28 cellular contexts compared by ENCODE assay signal in genomic region chr2:240327566-240327965, GRCh38.
DNase-seq lines count a peak whose midpoint lies in the region; ATAC-seq, FAIRE-seq and TF ChIP-seq lines count a peak whose summit lies in the region.
"Had no signal": no experiment of that assay in that cellular context is flagged by ENCODE, and none has a peak within 500 bp of the region (broad histone marks: within the 10 kb centered on the region; RNA-seq: fewer than 3 reads in every experiment).

No MANE protein-coding gene starts in this region.

- H3K36me3 Mint-ChIP-seq in neural progenitor cell, result no peaks in the 10 kb centered on the region
- H3K36me3 Mint-ChIP-seq in type B pancreatic cell, result no peaks in the 10 kb centered on the region

- no peak overlapping the region for H2BK5ac ChIP-seq in H1 (ENCODE audit: low read depth, low read length)

- no peak for FAIRE-seq in H1 (lab: Jason Lieb, UNC)
- FAIRE-seq: A204.1, GM18507, H54 had no signal

- H4K20me1 ChIP-seq in H1 (replicated peaks in 1 of 2; ENCODE audit: control insufficient read depth in 1 of 2, insufficient read depth in 2 of 2, low read length in 2 of 2), result no peaks in the 10 kb centered on the region
- H4K20me1 ChIP-seq in neural progenitor cell (ENCODE audit: low read depth), result no peaks in the 10 kb centered on the region
- H4K20me1 ChIP-seq: BLaER1 treated with 17β-estradiol and CSF1 and Interleukin-3, amounts not matched to agents 10 nM and 100 nM had no signal

- intact Hi-C loops in cardiac septum (cut with DNase I) (no loop called here), left ventricle myocardium superior (cut with micrococcal nuclease) (no loop called here)

- ATAC-seq in left ventricle myocardium superior (no peak), GM21786 (IDR thresholded peaks at IDR 0.05; ENCODE audit: unreplicated experiment) (no peak), GM18870 (IDR thresholded peaks at IDR 0.05; ENCODE audit: unreplicated experiment) (no peak)
- ATAC-seq: Right ventricle myocardium inferior, SK-N-SH treated with all-trans-retinoic acid at 6 μM for 48 hours had no signal

- H3K4me3 ChIP-seq in H1 (ENCODE audit: extremely low read depth in 1 of 4, insufficient read depth in 2 of 4, low read depth in 3 of 4, low read length in 4 of 4) (no peak overlapping the region), neural progenitor cell (no peak overlapping the region)
- H3K4me3 ChIP-seq: BLaER1 treated with 17β-estradiol and CSF1 and Interleukin-3, amounts not matched to agents 10 nM and 100 nM; PC-9; SJCRH30 had no signal

- no peak overlapping the region for H2AFZ ChIP-seq in H1 (ENCODE audit: low read length)
- no peak overlapping the region for H2AFZ ChIP-seq in neural progenitor cell (replicated peaks)
- H2AFZ ChIP-seq: PC-9 had no signal

- no peaks in the 10 kb centered on the region for H3K23me2 ChIP-seq in H1 (ENCODE audit: low read depth, low read length)

- peaks cover 8% of the 10 kb centered on the region for H3K27me3 Mint-ChIP-seq in neural progenitor cell (ENCODE audit: insufficient read depth, low read depth)
- peaks cover 16% of the 10 kb centered on the region for H3K27me3 Mint-ChIP-seq in type B pancreatic cell

- H3K27ac Mint-ChIP-seq in neural progenitor cell (no peak overlapping the region), type B pancreatic cell (no peak overlapping the region)
- H3K27ac Mint-ChIP-seq: CD4-positive, alpha-beta T cell; IgD-negative memory B cell had no signal

- no peak overlapping the region for H2BK12ac ChIP-seq in H1 (ENCODE audit: low read depth, low read length)

- WGBS in H1 (ENCODE audit: extremely low coverage in 1 of 2, insufficient coverage in 1 of 2, insufficient read length in 1 of 2, insufficient replicate concordance in 2 of 2, low coverage in 1 of 2, low lambda C conversion rate in 2 of 2, missing lambda C conversion rate in 1 of 2), 2 experiments, result 95% methylated on average over 10 of the region's 10 CpGs; no CpG with 5 or more reads in 1 of the 2 experiments

- POLR2A ChIA-PET in H1 (lab: Charles Lee; ENCODE audit: partially characterized antibody), result no interaction called here

- H3F3A ChIP-seq in neural progenitor cell (ENCODE audit: low read depth), result no peaks in the 10 kb centered on the region

- CTCF ChIA-PET in H1 (lab: Charles Lee; ENCODE audit: partially characterized antibody), result no interaction called here

- H2BK120ac ChIP-seq in H1 (replicated peaks; ENCODE audit: low read depth, low read length), result no peak overlapping the region

- no peak for TF ChIP-seq RAD21 in H1 (IDR thresholded peaks at IDR 0.05 in 1 of 2, conservative IDR thresholded peaks at IDR 0.05 in 1 of 2; ENCODE audit: low read depth in 2 of 2, low read length in 2 of 2)

- no peak for TF ChIP-seq POLR2A in H1 (IDR thresholded peaks at IDR 0.05; ENCODE audit: control extremely low read depth in 1 of 2, low read depth in 2 of 2, low read length in 2 of 2)

- no peaks in the 10 kb centered on the region for H3K79me1 ChIP-seq in H1 (ENCODE audit: low read depth, low read length)

- H4K8ac ChIP-seq in H1 (ENCODE audit: extremely low read depth, insufficient read depth, low read length), result no peak overlapping the region; the same call in 1 of the 2 replicates

- H3K23ac ChIP-seq in H1 (ENCODE audit: insufficient read length), result no peak overlapping the region

- no peaks in the 10 kb centered on the region for H3K4me1 ChIP-seq in H1 (replicated peaks in 1 of 4; ENCODE audit: control insufficient read depth in 3 of 4, insufficient read depth in 4 of 4, low read length in 3 of 4)
- peaks cover 20% of the 10 kb centered on the region for H3K4me1 ChIP-seq in neural progenitor cell

- peaks cover 4 to 10% of the 10 kb centered on the region in 2 experiments; a peak in 2 of 4 replicates for H3K9me3 ChIP-seq in H1 (ENCODE audit: insufficient read depth in 2 of 2, low read depth in 1 of 2, low read length in 1 of 2)
- H3K9me3 ChIP-seq in neural progenitor cell (ENCODE audit: low read depth), result no peaks in the 10 kb centered on the region
- H3K9me3 ChIP-seq: SJCRH30 had no signal

- H3K18ac ChIP-seq in H1 (ENCODE audit: extremely low read depth, low read length), result no peak overlapping the region

- no peak overlapping the region for H3K56ac ChIP-seq in H1 (replicated peaks; ENCODE audit: insufficient read length, low read depth, low read length)

- no peak overlapping the region for H2BK15ac ChIP-seq in H1 (ENCODE audit: low read length)

- no peak overlapping the region for H3K14ac ChIP-seq in H1 (ENCODE audit: insufficient read length)

- TF ChIP-seq CTCF in H1 (IDR thresholded peaks at IDR 0.05; ENCODE audit: control extremely low read depth in 1 of 3, insufficient read depth in 1 of 3, low read depth in 1 of 3, low read length in 3 of 3) (no peak), neural progenitor cell (IDR thresholded peaks at IDR 0.05) (no peak), type B pancreatic cell (conservative IDR thresholded peaks at IDR 0.05) (no peak)

- H3K27ac ChIP-seq in H1 (ENCODE audit: low read depth, low read length) (no peak overlapping the region), neural progenitor cell (no peak overlapping the region)
- H3K27ac ChIP-seq: BLaER1 treated with 17β-estradiol and CSF1 and Interleukin-3, amounts not matched to agents 10 nM and 100 nM; HL-60; KMS-11; PC-9; SJCRH30 had no signal

- H3K4me2 ChIP-seq in H1 (ENCODE audit: insufficient read depth in 1 of 2, low read depth in 2 of 2, low read length in 2 of 2), result no peak overlapping the region
- H3K4me2 ChIP-seq in neural progenitor cell, result no peak overlapping the region
- H3K4me2 ChIP-seq: BLaER1 treated with 17β-estradiol and CSF1 and Interleukin-3, amounts not matched to agents 10 nM and 100 nM; KMS-11; PC-9 had no signal

- H3K9ac ChIP-seq in H1 (replicated peaks in 1 of 4; ENCODE audit: extremely low read depth in 1 of 4, low read depth in 3 of 4, low read length in 3 of 4), result no peak overlapping the region
- no peak overlapping the region for H3K9ac ChIP-seq in neural progenitor cell
- H3K9ac ChIP-seq: BLaER1 treated with 17β-estradiol and CSF1 and Interleukin-3, amounts not matched to agents 10 nM and 100 nM; KMS-11 had no signal

- H3K4me3 Mint-ChIP-seq in neural progenitor cell (peak overlapping the region; percentile 18), type B pancreatic cell (no peak overlapping the region)
- H3K4me3 Mint-ChIP-seq: CD4-positive, alpha-beta T cell; IgD-negative memory B cell had no signal

- no peak overlapping the region for H4K5ac ChIP-seq in H1 (ENCODE audit: insufficient read length, low read depth, low read length)

- H3K9me3 Mint-ChIP-seq in neural progenitor cell (peaks cover 2% of the 10 kb centered on the region), type B pancreatic cell (peaks cover 5% of the 10 kb centered on the region)

- no peak for TF ChIP-seq EP300 in H1 (IDR thresholded peaks at IDR 0.05; ENCODE audit: borderline replicate concordance in 1 of 2, low read depth in 2 of 2, low read length in 2 of 2)

- no peaks in the 10 kb centered on the region for H3K36me3 ChIP-seq in H1 (ENCODE audit: control insufficient read depth in 2 of 4, insufficient read depth in 4 of 4, low read length in 3 of 4)
- H3K36me3 ChIP-seq in neural progenitor cell, result no peaks in the 10 kb centered on the region
- H3K36me3 ChIP-seq: BLaER1 treated with 17β-estradiol and CSF1 and Interleukin-3, amounts not matched to agents 10 nM and 100 nM; SJCRH30 had no signal

- peak; percentile 17 for DNase-seq in cardiac septum (ENCODE audit: low spot score)
- no peak for DNase-seq in left ventricle myocardium superior
- no peak for DNase-seq in H1 (ENCODE audit: low read depth in 1 of 2, low spot score in 2 of 2)
- no peak for DNase-seq in neural progenitor cell (ENCODE audit: low spot score)
- DNase-seq in type B pancreatic cell (ENCODE audit: extremely low spot score, unreplicated experiment), result peak; percentile 37
- no peak for DNase-seq in LoVo (ENCODE audit: low spot score)
- DNase-seq: CD4-positive, alpha-beta T cell; DMS53; NCI-H1048; NCI-H1417; NCI-H1694 treated with DMSO at 0.1 percent for 48 hours; NCI-H2081; NCI-H226; NCI-H510A; NK-92 treated with Interleukin-12 subunit alpha and Interleukin-12 subunit beta, amount 100 ng/mL, for 24 hours; PC-9; SJCRH30 had no signal

- no peak overlapping the region for H3K4ac ChIP-seq in H1 (replicated peaks; ENCODE audit: insufficient read length, low read depth, low read length)

- H2BK20ac ChIP-seq in H1 (ENCODE audit: low read length), result no peak overlapping the region

- H3K27me3 ChIP-seq in H1 (replicated peaks in 1 of 4; ENCODE audit: control insufficient read depth in 3 of 4, extremely low read depth in 1 of 4, insufficient read depth in 3 of 4, low read length in 3 of 4), result no peaks in the 10 kb centered on the region
- peaks cover 6% of the 10 kb centered on the region for H3K27me3 ChIP-seq in neural progenitor cell
- H3K27me3 ChIP-seq: BLaER1 treated with 17β-estradiol and CSF1 and Interleukin-3, amounts not matched to agents 10 nM and 100 nM had no signal

- H3K4me1 Mint-ChIP-seq in neural progenitor cell (peaks cover 14% of the 10 kb centered on the region), type B pancreatic cell (ENCODE audit: unreplicated experiment) (peaks cover 6% of the 10 kb centered on the region)
- H3K4me1 Mint-ChIP-seq: IgD-negative memory B cell had no signal

- no peak overlapping the region for H2AK5ac ChIP-seq in H1 (ENCODE audit: low read depth, low read length)

- H4K91ac ChIP-seq in H1 (replicated peaks; ENCODE audit: insufficient read length, low read length), result no peak overlapping the region

- H3K79me2 ChIP-seq in H1 (ENCODE audit: control insufficient read depth in 1 of 2, insufficient read depth in 2 of 2, low read length in 2 of 2) (no peaks in the 10 kb centered on the region), neural progenitor cell (ENCODE audit: low read depth) (no peaks in the 10 kb centered on the region)

TF ChIP-seq in H1, 55 proteins besides CTCF, POLR2A, EP300 and RAD21:
- TF ChIP-seq E2F6 (IDR thresholded peaks at IDR 0.05) (0 out of 2 replicates have a peak, but pooled peaks have one; percentile 0), ATF2 (IDR thresholded peaks at IDR 0.05; ENCODE audit: low read length) (no peak)

Comparison
In these comparisons a context has a peak if more than half of its experiments do, and no peak if none do; other contexts are left out.
1. DNase-seq: peak in cardiac septum (single experiment) and type B pancreatic cell (single experiment); none in left ventricle myocardium superior (single experiment), H1 (0 of 2), neural progenitor cell (single experiment) and LoVo (single experiment).